In the genomic region with DNA sequence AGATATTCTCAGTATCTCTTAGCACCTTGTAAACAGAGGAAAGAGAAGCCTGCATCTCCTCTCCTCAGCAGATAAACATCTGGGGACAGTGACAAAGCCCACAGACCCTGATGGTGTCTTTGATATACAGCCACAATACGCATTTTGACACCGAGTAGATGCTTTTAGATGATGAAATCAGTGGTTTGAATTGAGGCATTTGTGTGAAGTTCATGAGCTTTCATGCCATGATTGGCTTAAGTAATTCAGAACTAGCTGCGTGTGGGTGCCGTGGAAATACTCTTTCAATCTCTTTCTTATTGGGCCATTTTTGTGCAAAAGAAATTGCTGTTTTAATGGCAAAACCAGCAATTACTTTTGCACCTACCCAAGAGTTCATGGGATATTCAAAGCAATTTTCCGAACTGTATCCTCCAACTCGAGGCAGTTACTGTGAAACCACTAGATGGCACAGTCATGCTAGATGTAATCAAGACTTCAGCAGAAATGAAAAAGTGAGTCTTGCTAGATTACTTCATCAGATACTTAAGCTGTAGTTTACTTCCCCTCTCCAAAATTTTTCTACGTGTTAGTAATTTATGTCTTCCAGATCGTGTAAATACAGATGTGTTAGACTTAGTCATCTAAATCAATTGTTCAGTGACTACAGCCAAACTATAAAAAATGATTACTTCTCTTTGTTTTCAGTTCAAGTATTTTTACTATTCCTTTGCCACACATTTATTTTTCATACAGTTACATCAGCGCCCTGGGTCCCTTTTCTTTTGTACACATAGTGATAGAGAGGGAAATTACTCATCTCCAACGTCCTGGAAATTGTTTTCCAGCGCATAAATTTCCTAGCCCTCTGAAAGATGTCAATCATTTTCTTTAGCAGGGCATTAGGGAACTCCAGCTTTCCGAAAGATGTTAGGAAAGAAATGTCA, we compare ENCODE assay signal across 8 cellular contexts. TPM values are rescaled to one million over a fixed set of nuclear protein-coding genes. Genes with fewer than 3 reads are reported as not detected.
DNase-seq lines count a peak whose midpoint lies in the region; ATAC-seq and TF ChIP-seq lines count a peak whose summit lies in the region.

No MANE protein-coding gene starts in this region.

- H3K36me3 ChIP-seq in WERI-Rb-1, result no peaks in the 10 kb centered on the region

- H3K4me1 Mint-ChIP-seq in natural killer cell treated with Interleukin-12 subunit alpha and Interleukin-12 subunit beta and Interleukin-15 and Interleukin-18, amount 100 ng/mL, for 72 hours (ENCODE audit: low read depth in 2 of 2), result peaks cover 20 to 27% of the 10 kb centered on the region in 2 donors

- H3K36me3 Mint-ChIP-seq in natural killer cell treated with Interleukin-12 subunit alpha and Interleukin-12 subunit beta and Interleukin-15 and Interleukin-18, amount 100 ng/mL, for 72 hours, result no peaks in the 10 kb centered on the region

- H3K27me3 Mint-ChIP-seq in natural killer cell treated with Interleukin-12 subunit alpha and Interleukin-12 subunit beta and Interleukin-15 and Interleukin-18, amount 100 ng/mL, for 72 hours, result peaks cover 32 to 37% of the 10 kb centered on the region in 2 donors

- H3K27ac ChIP-seq in WERI-Rb-1, result no peak overlapping the region

- DNase-seq in AG08395 (ENCODE audit: low spot score), result peak; percentile 85
- DNase-seq in GM10266 (ENCODE audit: extremely low spot score), result peak; percentile 62
- DNase-seq in NCI-H1930 (lab: John Stamatoyannopoulos, UW), result peak; percentile 19 to 74
- peak; percentile 21 for DNase-seq in WERI-Rb-1
- peak; percentile 74 for DNase-seq in fibroblast of gingiva (ENCODE audit: low read depth)
- DNase-seq in natural killer cell treated with Interleukin-12 subunit alpha and Interleukin-12 subunit beta and Interleukin-15 and Interleukin-18, amount 100 ng/mL, for 72 hours (ENCODE audit: low spot score), result no peak

- ATAC-seq in HG02870 (IDR thresholded peaks at IDR 0.05; ENCODE audit: unreplicated experiment) (peak; percentile 80), HG03039 (IDR thresholded peaks at IDR 0.05; ENCODE audit: unreplicated experiment) (no peak)
- peak; percentile 63 to 76 for ATAC-seq in natural killer cell treated with Interleukin-12 subunit alpha and Interleukin-12 subunit beta and Interleukin-15 and Interleukin-18, amount 100 ng/mL, for 72 hours

- H3K27me3 ChIP-seq in WERI-Rb-1 (ENCODE audit: insufficient read depth, low read depth, severe bottlenecking), result peaks cover 11% of the 10 kb centered on the region

- peak overlapping the region; percentile 0 to 72 for H3K27ac Mint-ChIP-seq in natural killer cell treated with Interleukin-12 subunit alpha and Interleukin-12 subunit beta and Interleukin-15 and Interleukin-18, amount 100 ng/mL, for 72 hours

- no peak overlapping the region; the same call in 1 of the 2 replicates for H3K4me3 ChIP-seq in WERI-Rb-1 (ENCODE audit: low read depth, low read length)

- H3K4me3 Mint-ChIP-seq in natural killer cell treated with Interleukin-12 subunit alpha and Interleukin-12 subunit beta and Interleukin-15 and Interleukin-18, amount 100 ng/mL, for 72 hours, result peak overlapping the region; percentile 71

- H3K9me3 Mint-ChIP-seq in natural killer cell treated with Interleukin-12 subunit alpha and Interleukin-12 subunit beta and Interleukin-15 and Interleukin-18, amount 100 ng/mL, for 72 hours, result peaks cover 5% of the 10 kb centered on the region

- peaks cover 2% of the 10 kb centered on the region for H3K9me3 ChIP-seq in WERI-Rb-1 (ENCODE audit: severe bottlenecking)

- TF ChIP-seq CTCF in GM10266 (IDR thresholded peaks at IDR 0.05; ENCODE audit: control insufficient read depth, insufficient read depth, low read depth, missing control alignments) (peak; percentile 82), WERI-Rb-1 (IDR thresholded peaks at IDR 0.05; ENCODE audit: low read depth, low read length) (peak; percentile 69)

RNA-seq across cellular contexts. Expression of gene IYD, which starts 49.4 kb away (rescaled TPM):
- total RNA-seq in natural killer cell treated with Interleukin-12 subunit alpha and Interleukin-12 subunit beta and Interleukin-15 and Interleukin-18, amount 100 ng/mL, for 72 hours, result not detected
